Comparison of ENCODE assay signal across 11 cellular contexts in genomic region chr1:166944186-166944967, GRCh38. TPM values are rescaled to one million over a fixed set of nuclear protein-coding genes. Genes with fewer than 3 reads are reported as not detected.
DNase-seq lines count a peak whose midpoint lies in the region; ATAC-seq, FAIRE-seq and TF ChIP-seq lines count a peak whose summit lies in the region.
"Had no signal": no experiment of that assay in that cellular context is flagged by ENCODE, and none has a peak within 500 bp of the region (broad histone marks: within the 10 kb centered on the region; RNA-seq: fewer than 3 reads in every experiment).

No MANE protein-coding gene starts in this region.

- H3K9me3 ChIP-seq in adrenal gland (replicated peaks in 1 of 3): no peaks in the 10 kb centered on the region

- peaks cover 0 to 2% of the 10 kb centered on the region in 2 donors for H3K36me3 Mint-ChIP-seq in activated T-cell treated with anti-CD3 and anti-CD28 coated beads, Interleukin-2, amount 50 U/mL, for 72 hours (ENCODE audit: insufficient read depth in 2 of 2)
- no peaks in the 10 kb centered on the region for H3K36me3 Mint-ChIP-seq in activated T-cell treated with anti-CD3 and anti-CD28 coated beads, Interleukin-2, amount 50 U/mL, for 24 hours (ENCODE audit: low read depth)
- no peaks in the 10 kb centered on the region for H3K36me3 Mint-ChIP-seq in stimulated activated naive B cell treated with anti-CD40 and anti-IgM and Interleukin-4, amounts not matched to agents 10 μg/mL and 1 μg/mL and 100 μg/mL, for 72 hours

- TF ChIP-seq POLR2A in adrenal gland (IDR thresholded peaks at IDR 0.05): no peak

- FAIRE-seq in bronchial epithelial cell (lab: Jason Lieb, UNC): no peak

- no peaks in the 10 kb centered on the region for H3K9me3 Mint-ChIP-seq in activated T-cell treated with anti-CD3 and anti-CD28 coated beads, Interleukin-2, amount 50 U/mL, for 72 hours
- H3K9me3 Mint-ChIP-seq in activated T-cell treated with anti-CD3 and anti-CD28 coated beads, Interleukin-2, amount 50 U/mL, for 24 hours: no peaks in the 10 kb centered on the region
- no peaks in the 10 kb centered on the region for H3K9me3 Mint-ChIP-seq in stimulated activated naive B cell treated with anti-CD40 and anti-IgM and Interleukin-4, amounts not matched to agents 10 μg/mL and 1 μg/mL and 100 μg/mL, for 72 hours

- no peak overlapping the region for H3K27ac ChIP-seq in adrenal gland

- no peak for DNase-seq in activated T-cell treated with anti-CD3 and anti-CD28 coated beads, Interleukin-2, amount 50 U/mL, for 72 hours
- DNase-seq in activated T-cell treated with anti-CD3 and anti-CD28 coated beads, Interleukin-2, amount 50 U/mL, for 24 hours: no peak
- DNase-seq in LoVo (ENCODE audit: low spot score) (peak; percentile 8), bronchial epithelial cell (ENCODE audit: low read depth) (peak; percentile 40), adrenal gland (no peak), NCI-H187 (lab: John Stamatoyannopoulos, UW) (no peak)
- DNase-seq in stimulated activated naive B cell treated with anti-CD40 and anti-IgM and Interleukin-4, amounts not matched to agents 10 μg/mL and 1 μg/mL and 100 μg/mL, for 72 hours: no peak
- DNase-seq: activated T-cell treated with anti-CD3 and anti-CD28 coated beads, Interleukin-2, amount 50 U/mL, for 1 hour; NCI-H510A; stimulated activated CD4-positive, alpha-beta T cell treated with anti-CD3 and anti-CD28 coated beads, Interleukin-12 subunit alpha, Interleukin-12 subunit beta, amount 100 ng/mL, for 4 hours had no signal

- H3K4me1 ChIP-seq in adrenal gland (replicated peaks in 1 of 2): no peaks in the 10 kb centered on the region

- intact Hi-C loops in adrenal gland (cut with DNase I): no loop called here

- peaks cover 38% of the 10 kb centered on the region for H3K27me3 Mint-ChIP-seq in activated T-cell treated with anti-CD3 and anti-CD28 coated beads, Interleukin-2, amount 50 U/mL, for 72 hours (ENCODE audit: low read depth)
- peaks cover 41% of the 10 kb centered on the region for H3K27me3 Mint-ChIP-seq in activated T-cell treated with anti-CD3 and anti-CD28 coated beads, Interleukin-2, amount 50 U/mL, for 24 hours
- peaks cover 38 to 48% of the 10 kb centered on the region in 2 donors for H3K27me3 Mint-ChIP-seq in stimulated activated naive B cell treated with anti-CD40 and anti-IgM and Interleukin-4, amounts not matched to agents 10 μg/mL and 1 μg/mL and 100 μg/mL, for 72 hours

- peak overlapping the region in 1 of 2 donors; percentile 10 for H3K4me3 Mint-ChIP-seq in activated T-cell treated with anti-CD3 and anti-CD28 coated beads, Interleukin-2, amount 50 U/mL, for 72 hours
- no peak overlapping the region for H3K4me3 Mint-ChIP-seq in activated T-cell treated with anti-CD3 and anti-CD28 coated beads, Interleukin-2, amount 50 U/mL, for 24 hours
- no peak overlapping the region for H3K4me3 Mint-ChIP-seq in stimulated activated naive B cell treated with anti-CD40 and anti-IgM and Interleukin-4, amounts not matched to agents 10 μg/mL and 1 μg/mL and 100 μg/mL, for 72 hours

- ATAC-seq in activated T-cell treated with anti-CD3 and anti-CD28 coated beads, Interleukin-2, amount 50 U/mL, for 72 hours (replicated peaks in 1 of 2): peak; percentile 67 to 76
- ATAC-seq in stimulated activated naive B cell treated with anti-CD40 and anti-IgM and Interleukin-4, amounts not matched to agents 10 μg/mL and 1 μg/mL and 100 μg/mL, for 72 hours (replicated peaks): peak; percentile 34 to 41
- ATAC-seq in GM19023 (IDR thresholded peaks at IDR 0.05; ENCODE audit: unreplicated experiment): no peak

- H3K4me3 ChIP-seq in bronchial epithelial cell (ENCODE audit: low read depth, low read length): no peak overlapping the region
- H3K4me3 ChIP-seq in adrenal gland: no peak overlapping the region

- H3K36me3 ChIP-seq in bronchial epithelial cell (ENCODE audit: control insufficient read depth, insufficient read depth, low read length) (no peaks in the 10 kb centered on the region), adrenal gland (replicated peaks in 1 of 2) (no peaks in the 10 kb centered on the region)

- TF ChIP-seq CTCF in bronchial epithelial cell (IDR thresholded peaks at IDR 0.05; ENCODE audit: insufficient read depth, low read length, severe bottlenecking): no peak
- no peak for TF ChIP-seq CTCF in adrenal gland (IDR thresholded peaks at IDR 0.05)

- WGBS in adrenal gland, 4 donors: 55 to 82% (median 74%) methylated on average over 5 of the region's 5 CpGs

- H3K27ac Mint-ChIP-seq in activated T-cell treated with anti-CD3 and anti-CD28 coated beads, Interleukin-2, amount 50 U/mL, for 72 hours: no peak overlapping the region
- H3K27ac Mint-ChIP-seq in activated T-cell treated with anti-CD3 and anti-CD28 coated beads, Interleukin-2, amount 50 U/mL, for 24 hours: no peak overlapping the region
- H3K27ac Mint-ChIP-seq in stimulated activated naive B cell treated with anti-CD40 and anti-IgM and Interleukin-4, amounts not matched to agents 10 μg/mL and 1 μg/mL and 100 μg/mL, for 72 hours: no peak overlapping the region

- H3K27me3 ChIP-seq in bronchial epithelial cell (ENCODE audit: control insufficient read depth, insufficient read depth, low read length) (peaks cover 16% of the 10 kb centered on the region), adrenal gland (peaks cover 28% of the 10 kb centered on the region)

- peaks cover 30% of the 10 kb centered on the region for H3K4me1 Mint-ChIP-seq in activated T-cell treated with anti-CD3 and anti-CD28 coated beads, Interleukin-2, amount 50 U/mL, for 72 hours (ENCODE audit: low read depth)
- H3K4me1 Mint-ChIP-seq in activated T-cell treated with anti-CD3 and anti-CD28 coated beads, Interleukin-2, amount 50 U/mL, for 24 hours (ENCODE audit: low read depth): peaks cover 29% of the 10 kb centered on the region
- peaks cover 19 to 39% of the 10 kb centered on the region in 2 donors for H3K4me1 Mint-ChIP-seq in stimulated activated naive B cell treated with anti-CD40 and anti-IgM and Interleukin-4, amounts not matched to agents 10 μg/mL and 1 μg/mL and 100 μg/mL, for 72 hours

RNA-seq across cellular contexts. Expression of gene ILDR2, which starts 31.0 kb away (rescaled TPM):
- 10 to 100 TPM; 15.8 to 18.5 TPM for total RNA-seq in activated T-cell treated with anti-CD3 and anti-CD28 coated beads, Interleukin-2, amount 50 U/mL, for 72 hours
- total RNA-seq in bronchial epithelial cell (not detected in 2 replicates), adrenal gland (1 to 10 TPM in 1 of 8 donors, under 1 TPM in 5, not detected in 2; 0.07 to 1.1 (median 0.42) TPM)
- under 1 TPM; 0.07 to 0.24 (median 0.08) TPM for polyA plus RNA-seq in adrenal gland

RNA-seq across cellular contexts. Expression of gene MAEL, which starts 44.7 kb away (rescaled TPM):
- total RNA-seq in activated T-cell treated with anti-CD3 and anti-CD28 coated beads, Interleukin-2, amount 50 U/mL, for 72 hours: under 1 TPM in 1 of 2 donors, not detected in 1; 0.60 TPM
- total RNA-seq in bronchial epithelial cell (not detected in 2 replicates), adrenal gland (not detected)
- under 1 TPM in 1 of 3 donors, not detected in 2; 0.17 TPM for polyA plus RNA-seq in adrenal gland

Comparison
In these comparisons a context has a peak if more than half of its experiments do, and no peak if none do; other contexts are left out.
1. DNase-seq: peak in LoVo (single experiment) and bronchial epithelial cell (single experiment); none in activated T-cell treated with anti-CD3 and anti-CD28 coated beads, Interleukin-2, amount 50 U/mL, for 72 hours (0 of 2), activated T-cell treated with anti-CD3 and anti-CD28 coated beads, Interleukin-2, amount 50 U/mL, for 24 hours (single experiment), stimulated activated naive B cell treated with anti-CD40 and anti-IgM and Interleukin-4, amounts not matched to agents 10 μg/mL and 1 μg/mL and 100 μg/mL, for 72 hours (single experiment), adrenal gland (0 of 7) and NCI-H187 (0 of 2).
2. RNA of gene ILDR2, which starts 31.0 kb away (total RNA-seq): 15.8 to 18.5 TPM in activated T-cell treated with anti-CD3 and anti-CD28 coated beads, Interleukin-2, amount 50 U/mL, for 72 hours; 0.07 to 1.1 TPM in adrenal gland and not detected in bronchial epithelial cell; every median in the first group is over 4 times any median in the second.